Comparison of ENCODE assay signal across 12 cellular contexts in the genomic region with DNA sequence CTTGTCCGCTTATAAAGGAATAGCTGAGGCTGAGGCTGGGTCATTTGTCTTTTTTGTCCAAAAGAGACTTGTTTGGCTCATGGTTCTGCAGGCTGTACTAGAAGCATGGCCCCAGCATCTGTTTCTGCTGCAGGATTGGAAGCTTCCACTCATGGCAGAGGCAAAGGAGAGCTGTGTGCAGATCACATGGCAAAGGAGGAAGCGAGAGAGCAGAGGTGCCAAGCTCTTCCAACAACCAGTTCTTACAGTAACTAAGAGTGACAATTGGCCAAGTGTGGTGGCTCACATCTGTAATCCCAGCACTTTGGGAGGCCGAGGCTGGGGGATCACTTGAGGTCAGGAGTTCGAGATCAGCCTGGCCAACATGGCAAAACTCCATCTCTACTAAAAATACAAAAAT. TPM values are rescaled to one million over a fixed set of nuclear protein-coding genes. Genes with fewer than 3 reads are reported as not detected.
"Had no signal": no experiment of that assay in that cellular context is flagged by ENCODE, and none has a peak within 500 bp of the region (broad histone marks: within the 10 kb centered on the region; RNA-seq: fewer than 3 reads in every experiment).

No MANE protein-coding gene starts in this region.

RNA-seq across cellular contexts. Expression of a gene that starts 26.1 kb away (rescaled TPM):
- total RNA-seq: activated CD4-positive, alpha-beta T cell treated with anti-CD3 and anti-CD28 coated beads, Interleukin-2, amount 10 ng/mL, durations not matched to agents 24 days and 14 days; activated CD8-positive, alpha-beta memory T cell treated with anti-CD3 and anti-CD28 coated beads for 36 hours; activated CD8-positive, alpha-beta T cell treated with anti-CD3 and anti-CD28 coated beads for 36 hours; activated T-helper 17 cell treated with anti-CD3 and anti-CD28 coated beads, Interleukin-2, amount 50 U/mL, for 72 hours; cerebellum; LHCN-M2; T-helper 1 cell treated with Interleukin-12 subunit alpha and Interleukin-12 subunit beta and Interleukin-4 antibody, amounts not matched to agents 30 ng/mL and 1 ng/mL, for 36 hours; T-helper 2 cell treated with Interferon-gamma antibody and Interleukin-4, amounts not matched to agents 100 ng/mL and 5 ng/mL, for 36 hours had no signal
- polyA plus RNA-seq: aorta had no signal

RNA-seq across cellular contexts. Expression of a gene that starts 34.7 kb away (rescaled TPM):
- total RNA-seq: activated T-helper 17 cell treated with anti-CD3 and anti-CD28 coated beads, Interleukin-2, amount 50 U/mL, for 72 hours; cerebellum; LHCN-M2; PC-3; Peyer's patch; Right ventricle myocardium inferior had no signal

RNA-seq across cellular contexts. Expression of a gene that starts 37.3 kb away (rescaled TPM):
- total RNA-seq: LHCN-M2, PC-3, Peyer's patch, Right ventricle myocardium inferior had no signal
